24 cellular contexts compared by ENCODE assay signal in the genomic region with DNA sequence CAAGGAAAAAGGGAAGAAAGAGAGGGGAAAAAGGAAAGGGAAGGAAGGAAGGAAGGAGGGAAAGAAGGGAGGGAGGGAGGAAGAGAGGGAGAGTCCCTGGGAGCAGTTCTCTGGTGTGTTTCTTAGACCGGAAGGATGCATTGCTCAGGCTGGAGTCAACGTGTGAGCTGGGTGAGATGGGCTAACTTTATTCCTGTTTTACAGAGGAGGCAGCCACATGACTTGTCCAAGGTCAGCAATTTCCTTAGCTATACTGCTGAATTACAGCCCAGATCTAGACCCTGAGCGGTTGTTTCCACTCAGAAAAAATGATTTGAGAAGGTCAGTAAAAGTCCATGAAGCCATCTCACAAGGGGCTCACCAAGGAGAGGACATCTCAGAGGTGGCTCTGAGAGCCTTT.
"Had no signal": no experiment of that assay in that cellular context is flagged by ENCODE, and none has a peak within 500 bp of the region (broad histone marks: within the 10 kb centered on the region; RNA-seq: fewer than 3 reads in every experiment).

No MANE protein-coding gene starts in this region.

- H3K4me3 ChIP-seq: coronary artery, esophagus squamous epithelium, lung, prostate gland, right atrium auricular region, sigmoid colon, stomach, thyroid gland had no signal

- H3K4me1 ChIP-seq: prostate gland, right atrium auricular region, sigmoid colon, thyroid gland had no signal

- H3K27ac Mint-ChIP-seq: effector memory CD8-positive, alpha-beta T cell; immature natural killer cell; memory B cell; natural killer cell; stimulated activated effector memory CD8-positive, alpha-beta T cell treated with anti-CD3 and anti-CD28 coated beads, Interleukin-12 subunit alpha, Interleukin-12 subunit beta, amount 100 ng/mL, for 72 hours had no signal

- H3K4me3 Mint-ChIP-seq: effector memory CD8-positive, alpha-beta T cell; immature natural killer cell; memory B cell; natural killer cell; neural crest cell; stimulated activated effector memory CD8-positive, alpha-beta T cell treated with anti-CD3 and anti-CD28 coated beads, Interleukin-12 subunit alpha, Interleukin-12 subunit beta, amount 100 ng/mL, for 72 hours had no signal

- H3K36me3 ChIP-seq: esophagus squamous epithelium, prostate gland, right atrium auricular region, sigmoid colon, stomach, thyroid gland had no signal

- H3K4me1 Mint-ChIP-seq: immature natural killer cell; memory B cell; natural killer cell; neural crest cell; stimulated activated effector memory CD8-positive, alpha-beta T cell treated with anti-CD3 and anti-CD28 coated beads, Interleukin-12 subunit alpha, Interleukin-12 subunit beta, amount 100 ng/mL, for 72 hours had no signal

- H3K36me3 Mint-ChIP-seq: immature natural killer cell; natural killer cell; stimulated activated effector memory CD8-positive, alpha-beta T cell treated with anti-CD3 and anti-CD28 coated beads, Interleukin-12 subunit alpha, Interleukin-12 subunit beta, amount 100 ng/mL, for 72 hours had no signal

- H3K27me3 ChIP-seq: esophagus squamous epithelium, right atrium auricular region, sigmoid colon, stomach, thyroid gland had no signal

- ATAC-seq: effector memory CD8-positive, alpha-beta T cell; natural killer cell; stimulated activated effector memory CD8-positive, alpha-beta T cell treated with anti-CD3 and anti-CD28 coated beads, Interleukin-12 subunit alpha, Interleukin-12 subunit beta, amount 100 ng/mL, for 72 hours had no signal

- H3K9me3 Mint-ChIP-seq: stimulated activated effector memory CD8-positive, alpha-beta T cell treated with anti-CD3 and anti-CD28 coated beads, Interleukin-12 subunit alpha, Interleukin-12 subunit beta, amount 100 ng/mL, for 72 hours had no signal

- H3K9me3 ChIP-seq: prostate gland, right atrium auricular region, thyroid gland had no signal

- DNase-seq: effector memory CD8-positive, alpha-beta T cell; erythroblast; esophagus squamous epithelium; foreskin melanocyte; hypothalamus; immature natural killer cell; kidney glomerular epithelial cell; natural killer cell; nucleus accumbens; sigmoid colon; stimulated activated CD4-positive, alpha-beta T cell treated with anti-CD3 and anti-CD28 coated beads, Interleukin-2, amount 100 ng/mL, for 24 hours; stimulated activated CD4-positive, alpha-beta T cell treated with anti-CD3 and anti-CD28 coated beads, Interleukin-4, amount 100 ng/mL, for 24 hours; stimulated activated naive CD4-positive, alpha-beta T cell treated with Interleukin-2 at 50 U/mL for 16 hours; stomach; thyroid gland; trophoblast cell had no signal

- FAIRE-seq: endometrium had no signal

- H3K27ac ChIP-seq: coronary artery, esophagus squamous epithelium, prostate gland, right atrium auricular region, sigmoid colon, stomach, thyroid gland had no signal
